In genomic region chr5:39058984-39059565, GRCh38 we compare ENCODE assay signal across 1 cellular context.
TF ChIP-seq lines count a peak whose summit lies in the region.

No MANE protein-coding gene starts in this region.

TF ChIP-seq in GM12878, 131 proteins besides CTCF, POLR2A, EP300 and RAD21:
- TF ChIP-seq ZBTB40 (IDR thresholded peaks at IDR 0.05; ENCODE audit: borderline replicate concordance) (peak; percentile 83), CBFB (IDR thresholded peaks at IDR 0.05; ENCODE audit: low read depth) (no peak), MLLT1 (IDR thresholded peaks at IDR 0.05) (peak; percentile 98), HDGF (IDR thresholded peaks at IDR 0.05) (no peak), ATF7 (IDR thresholded peaks at IDR 0.05; ENCODE audit: low read depth) (no peak)
